19 cellular contexts compared by ENCODE assay signal in the genomic region with DNA sequence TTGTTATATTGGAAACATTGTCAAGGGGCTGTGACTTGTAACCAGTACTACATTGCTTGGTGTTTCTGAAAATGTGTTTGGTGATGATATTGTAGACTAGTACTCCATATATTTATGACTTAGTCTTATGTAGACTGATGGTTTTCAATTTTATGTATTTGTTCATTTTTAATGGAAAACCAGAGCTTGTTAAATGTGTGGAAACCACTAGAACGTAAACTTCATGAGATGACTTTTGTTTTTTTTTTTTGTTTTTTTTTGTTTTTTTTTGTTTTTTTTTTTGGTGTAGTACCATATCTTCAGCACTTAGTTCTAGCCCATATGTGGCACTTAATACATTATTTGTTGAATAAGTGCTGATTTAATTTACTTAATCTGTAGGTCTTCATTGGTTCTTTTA.
"Had no signal": no experiment of that assay in that cellular context is flagged by ENCODE, and none has a peak within 500 bp of the region (broad histone marks: within the 10 kb centered on the region; RNA-seq: fewer than 3 reads in every experiment).

No MANE protein-coding gene starts in this region.

- H3K27ac ChIP-seq: HL-60, SJSA1, SK-N-MC had no signal

- H3K9me3 ChIP-seq: SJSA1 had no signal

- DNase-seq: KBM-7, NCI-H1092, NCI-H1105 treated with DMSO at 0.1 percent for 48 hours, NCI-H1417 treated with DMSO at 0.1 percent for 48 hours, NCI-H146, NCI-H1694 treated with DMSO at 0.1 percent for 48 hours, NCI-H2029, NCI-H2171 treated with DMSO at 0.1 percent for 48 hours, NCI-H524 treated with DMSO at 0.1 percent for 48 hours, NCI-H69, NCI-H774, Right ventricle myocardium superior, RPMI8226, SIG-M5 had no signal

- H3K27me3 ChIP-seq: SJSA1 had no signal

- H3K36me3 ChIP-seq: SJSA1 had no signal

- FAIRE-seq: HTR-8/SVneo, RCC 7860 had no signal

- H3K4me3 ChIP-seq: SJSA1, SK-N-MC had no signal

- H3K4me1 ChIP-seq: SJSA1 had no signal
